ENCODE assay signal across 35 cellular contexts in genomic region chr7:135721198-135721820, GRCh38. TPM values are rescaled to one million over a fixed set of nuclear protein-coding genes. Genes with fewer than 3 reads are reported as not detected.
"Had no signal": no experiment of that assay in that cellular context is flagged by ENCODE, and none has a peak within 500 bp of the region (broad histone marks: within the 10 kb centered on the region; RNA-seq: fewer than 3 reads in every experiment).

No MANE protein-coding gene starts in this region.

- H3K4me1 Mint-ChIP-seq: activated CD4-positive, alpha-beta memory T cell treated with anti-CD3 and anti-CD28 coated beads, Interleukin-2, amount 10 ng/mL, durations not matched to agents 7 days and 5 days; activated CD8-positive, alpha-beta memory T cell treated with anti-CD3 and anti-CD28 coated beads, Interleukin-2, amount 10 ng/mL, durations not matched to agents 7 days and 5 days; activated naive CD4-positive, alpha-beta T cell treated with anti-CD3 and anti-CD28 coated beads, Interleukin-2, amount 10 ng/mL, durations not matched to agents 7 days and 5 days; activated naive CD8-positive, alpha-beta T cell treated with anti-CD3 and anti-CD28 coated beads, Interleukin-2, amount 50 U/mL, for 24 hours; T-cell had no signal

- H3K27me3 ChIP-seq: Peyer's patch had no signal

- H3K4me3 ChIP-seq: Peyer's patch had no signal

- H3K27ac ChIP-seq: Peyer's patch, VCaP had no signal

- DNase-seq: activated CD4-positive, alpha-beta memory T cell treated with anti-CD3 and anti-CD28 coated beads, Interleukin-2, amount 10 ng/mL, durations not matched to agents 7 days and 5 days; activated CD4-positive, alpha-beta T cell treated with anti-CD3 and anti-CD28 coated beads for 1 hour; activated CD4-positive, alpha-beta T cell treated with anti-CD3 and anti-CD28 coated beads for 48 hours; activated CD4-positive, CD25-positive, alpha-beta regulatory T cell; activated CD8-positive, alpha-beta memory T cell treated with anti-CD3 and anti-CD28 coated beads for 24 hours; activated CD8-positive, alpha-beta memory T cell treated with anti-CD3 and anti-CD28 coated beads, Interleukin-2, amount 10 ng/mL, durations not matched to agents 7 days and 5 days; activated CD8-positive, alpha-beta memory T cell treated with anti-CD3 and anti-CD28 coated beads, Interleukin-2, amount 50 U/mL, for 48 hours; activated effector memory CD4-positive, alpha-beta T cell treated with Interleukin-2 at 50 U/mL for 16 hours; activated naive CD4-positive, alpha-beta T cell treated with anti-CD3 and anti-CD28 coated beads, Interleukin-2, amount 10 ng/mL, durations not matched to agents 7 days and 5 days; activated naive CD8-positive, alpha-beta T cell treated with anti-CD3 and anti-CD28 coated beads, Interleukin-2, amount 50 U/mL, for 24 hours; activated T-cell treated with anti-CD3 and anti-CD28 coated beads, Interleukin-2, amount 50 U/mL, for 48 hours; anterior cingulate cortex; central memory CD4-positive, alpha-beta T cell; NCI-H1105; NCI-H1417 treated with DMSO at 0.1 percent for 48 hours; NCI-H1694 treated with DMSO at 0.1 percent for 48 hours; NCI-H2029; NCI-H510A; NCI-H526; NCI-H748 treated with DMSO at 0.1 percent for 48 hours; NK-92 treated with Interleukin-12 subunit alpha and Interleukin-12 subunit beta, amount 100 ng/mL, for 24 hours; PC-3; RPMI8226; SIG-M5; T-cell; T-helper 2 cell; T-helper 9 cell had no signal

- ATAC-seq: activated CD8-positive, alpha-beta memory T cell treated with anti-CD3 and anti-CD28 coated beads, Interleukin-2, amount 10 ng/mL, durations not matched to agents 7 days and 5 days; activated naive CD8-positive, alpha-beta T cell treated with anti-CD3 and anti-CD28 coated beads, Interleukin-2, amount 50 U/mL, for 24 hours; PC-3; SK-N-SH treated with all-trans-retinoic acid at 6 μM for 48 hours; T-cell had no signal

- H3K36me3 ChIP-seq: Peyer's patch had no signal

- H3K27ac Mint-ChIP-seq: activated CD4-positive, alpha-beta memory T cell treated with anti-CD3 and anti-CD28 coated beads, Interleukin-2, amount 10 ng/mL, durations not matched to agents 7 days and 5 days; activated CD8-positive, alpha-beta memory T cell treated with anti-CD3 and anti-CD28 coated beads, Interleukin-2, amount 10 ng/mL, durations not matched to agents 7 days and 5 days; activated naive CD4-positive, alpha-beta T cell treated with anti-CD3 and anti-CD28 coated beads, Interleukin-2, amount 10 ng/mL, durations not matched to agents 7 days and 5 days; activated naive CD8-positive, alpha-beta T cell; activated naive CD8-positive, alpha-beta T cell treated with anti-CD3 and anti-CD28 coated beads, Interleukin-2, amount 50 U/mL, for 24 hours; T-cell had no signal

- H3K4me1 ChIP-seq: Peyer's patch had no signal

- H3K9me3 Mint-ChIP-seq: activated CD4-positive, alpha-beta memory T cell treated with anti-CD3 and anti-CD28 coated beads, Interleukin-2, amount 10 ng/mL, durations not matched to agents 7 days and 5 days; activated naive CD4-positive, alpha-beta T cell treated with anti-CD3 and anti-CD28 coated beads, Interleukin-2, amount 10 ng/mL, durations not matched to agents 7 days and 5 days; activated naive CD8-positive, alpha-beta T cell treated with anti-CD3 and anti-CD28 coated beads, Interleukin-2, amount 50 U/mL, for 24 hours; brain; T-cell had no signal

- H3K9me3 ChIP-seq: Peyer's patch had no signal

- H3K36me3 Mint-ChIP-seq: activated CD8-positive, alpha-beta memory T cell treated with anti-CD3 and anti-CD28 coated beads, Interleukin-2, amount 10 ng/mL, durations not matched to agents 7 days and 5 days; activated naive CD4-positive, alpha-beta T cell treated with anti-CD3 and anti-CD28 coated beads, Interleukin-2, amount 10 ng/mL, durations not matched to agents 7 days and 5 days; activated naive CD8-positive, alpha-beta T cell; brain; T-cell had no signal

- H3K4me3 Mint-ChIP-seq: activated CD4-positive, alpha-beta memory T cell treated with anti-CD3 and anti-CD28 coated beads, Interleukin-2, amount 10 ng/mL, durations not matched to agents 7 days and 5 days; activated CD8-positive, alpha-beta memory T cell treated with anti-CD3 and anti-CD28 coated beads, Interleukin-2, amount 10 ng/mL, durations not matched to agents 7 days and 5 days; activated naive CD4-positive, alpha-beta T cell treated with anti-CD3 and anti-CD28 coated beads, Interleukin-2, amount 10 ng/mL, durations not matched to agents 7 days and 5 days; activated naive CD8-positive, alpha-beta T cell; activated naive CD8-positive, alpha-beta T cell treated with anti-CD3 and anti-CD28 coated beads, Interleukin-2, amount 50 U/mL, for 24 hours; brain; T-cell had no signal

RNA-seq across cellular contexts. Expression of gene SLC13A4, which starts 6.7 kb away (rescaled TPM):
- total RNA-seq: activated CD4-positive, alpha-beta memory T cell treated with anti-CD3 and anti-CD28 coated beads, Interleukin-2, amount 10 ng/mL, durations not matched to agents 7 days and 5 days; activated CD8-positive, alpha-beta memory T cell treated with anti-CD3 and anti-CD28 coated beads, Interleukin-2, amount 10 ng/mL, durations not matched to agents 7 days and 5 days; MCF 10A; PC-3; Peyer's patch; T-cell had no signal

RNA-seq across cellular contexts. Expression of gene FAM180A, which starts 27.3 kb away (rescaled TPM):
- total RNA-seq: activated CD4-positive, alpha-beta memory T cell treated with anti-CD3 and anti-CD28 coated beads, Interleukin-2, amount 10 ng/mL, durations not matched to agents 7 days and 5 days; activated CD8-positive, alpha-beta memory T cell treated with anti-CD3 and anti-CD28 coated beads, Interleukin-2, amount 10 ng/mL, durations not matched to agents 7 days and 5 days; cerebellum; MCF 10A; PC-3; SK-MEL-5; T-cell had no signal
